In genomic region chr1:174953657-174954435, GRCh38 we compare ENCODE assay signal across 8 cellular contexts. TPM values are rescaled to one million over a fixed set of nuclear protein-coding genes. Genes with fewer than 3 reads are reported as not detected.
DNase-seq lines count a peak whose midpoint lies in the region; ATAC-seq and FAIRE-seq lines count a peak whose summit lies in the region.

No MANE protein-coding gene starts in this region.

- H3K36me3 Mint-ChIP-seq in activated CD8-positive, alpha-beta memory T cell treated with anti-CD3 and anti-CD28 coated beads, Interleukin-2, amount 10 ng/mL, durations not matched to agents 7 days and 5 days = peaks cover 10% of the 10 kb centered on the region

- DNase-seq in DMS53 treated with DMSO at 0.1 percent for 48 hours (lab: John Stamatoyannopoulos, UW; ENCODE audit: unreplicated experiment) (peak; percentile 78), NCI-H2171 (lab: John Stamatoyannopoulos, UW) (peak; percentile 85), mesenteric fat pad (ENCODE audit: low spot score) (no peak)
- no peak for DNase-seq in activated CD8-positive, alpha-beta memory T cell treated with anti-CD3 and anti-CD28 coated beads, Interleukin-2, amount 10 ng/mL, durations not matched to agents 7 days and 5 days
- no peak for DNase-seq in stimulated activated CD4-positive, alpha-beta T cell treated with anti-CD3 and anti-CD28 coated beads, Interleukin-2, amount 100 ng/mL, for 24 hours

- ATAC-seq in HG02642 (IDR thresholded peaks at IDR 0.05; ENCODE audit: poor library complexity, unreplicated experiment) (peak; percentile 57), HG03520 (IDR thresholded peaks at IDR 0.05; ENCODE audit: unreplicated experiment) (no peak)
- ATAC-seq in activated CD8-positive, alpha-beta memory T cell treated with anti-CD3 and anti-CD28 coated beads, Interleukin-2, amount 10 ng/mL, durations not matched to agents 7 days and 5 days = no peak

- no peak overlapping the region for H3K27ac Mint-ChIP-seq in activated CD8-positive, alpha-beta memory T cell treated with anti-CD3 and anti-CD28 coated beads, Interleukin-2, amount 10 ng/mL, durations not matched to agents 7 days and 5 days

- H3K4me1 Mint-ChIP-seq in activated CD8-positive, alpha-beta memory T cell treated with anti-CD3 and anti-CD28 coated beads, Interleukin-2, amount 10 ng/mL, durations not matched to agents 7 days and 5 days = peaks cover 20% of the 10 kb centered on the region

- CTCF ChIA-PET in activated CD8-positive, alpha-beta memory T cell treated with anti-CD3 and anti-CD28 coated beads, Interleukin-2, amount 10 ng/mL, durations not matched to agents 7 days and 5 days (lab: Charles Lee) = interaction anchor here (0.9 to 1.5 kb wide), 2 partner anchors 30 to 210 kb away, joined by 4 to 5 read pairs; no protein-coding TSS in a partner anchor

- no peaks in the 10 kb centered on the region for H3K9me3 Mint-ChIP-seq in activated CD8-positive, alpha-beta memory T cell treated with anti-CD3 and anti-CD28 coated beads, Interleukin-2, amount 10 ng/mL, durations not matched to agents 7 days and 5 days (ENCODE audit: low read depth)

- peak; percentile 99 for FAIRE-seq in islet of Langerhans (lab: Jason Lieb, UNC)

- no peak overlapping the region for H3K4me3 Mint-ChIP-seq in activated CD8-positive, alpha-beta memory T cell treated with anti-CD3 and anti-CD28 coated beads, Interleukin-2, amount 10 ng/mL, durations not matched to agents 7 days and 5 days

- no peaks in the 10 kb centered on the region for H3K27me3 Mint-ChIP-seq in activated CD8-positive, alpha-beta memory T cell treated with anti-CD3 and anti-CD28 coated beads, Interleukin-2, amount 10 ng/mL, durations not matched to agents 7 days and 5 days

RNA-seq across cellular contexts. Expression of gene CACYBP, which starts 45.9 kb away (rescaled TPM):
- 83.7 TPM for total RNA-seq in mesenteric fat pad
- 100 to 1,000 TPM; 210 to 287 TPM for total RNA-seq in activated CD8-positive, alpha-beta memory T cell treated with anti-CD3 and anti-CD28 coated beads, Interleukin-2, amount 10 ng/mL, durations not matched to agents 7 days and 5 days

Comparison
In these comparisons a context has a peak if more than half of its experiments do, and no peak if none do; other contexts are left out.
1. DNase-seq: peak in DMS53 treated with DMSO at 0.1 percent for 48 hours (single experiment) and NCI-H2171 (single experiment); none in mesenteric fat pad (single experiment), activated CD8-positive, alpha-beta memory T cell treated with anti-CD3 and anti-CD28 coated beads, Interleukin-2, amount 10 ng/mL, durations not matched to agents 7 days and 5 days (single experiment) and stimulated activated CD4-positive, alpha-beta T cell treated with anti-CD3 and anti-CD28 coated beads, Interleukin-2, amount 100 ng/mL, for 24 hours (0 of 2).